Comparison of ENCODE assay signal across 27 cellular contexts in the genomic region with DNA sequence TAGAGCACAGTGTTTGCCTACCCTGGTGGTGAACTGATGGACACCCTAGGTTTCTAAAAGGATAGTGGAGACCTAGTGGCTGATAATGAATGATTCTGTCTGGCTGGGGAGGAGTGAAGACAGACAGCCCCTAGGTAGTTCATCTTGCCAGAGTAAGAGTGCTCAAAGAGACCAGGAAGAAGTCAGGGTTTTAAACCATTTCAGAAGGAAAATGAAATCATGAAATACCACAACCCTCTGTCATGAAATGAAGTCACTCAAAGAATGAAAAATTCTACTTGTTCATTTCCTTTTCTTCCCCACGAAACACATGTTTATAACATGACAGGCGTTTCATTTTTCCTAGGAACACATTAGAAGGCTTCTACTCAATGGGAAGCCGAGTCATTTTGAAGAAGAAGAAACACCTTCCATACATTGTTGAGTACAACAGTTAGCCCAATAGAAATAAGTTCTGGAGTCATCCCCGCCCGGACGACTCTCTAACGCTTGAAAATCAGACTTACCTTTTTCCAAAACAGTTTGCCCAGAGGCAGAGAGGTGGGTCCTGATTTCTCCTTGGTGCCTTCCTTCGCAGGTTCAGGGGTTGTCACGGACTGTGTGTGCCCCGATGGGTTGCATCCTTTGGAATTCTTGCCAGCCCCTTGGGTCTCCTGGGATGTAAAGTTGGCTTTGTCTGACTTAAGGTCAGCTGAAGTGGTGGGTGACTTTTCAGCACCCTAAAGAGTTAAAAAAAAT.
A peak's percentile ranks its signal among the peaks of the same experiment; 100 is the strongest.
DNase-seq lines count a peak whose midpoint lies in the region; TF ChIP-seq lines count a peak whose summit lies in the region.
"Had no signal": no experiment of that assay in that cellular context is flagged by ENCODE, and none has a peak within 500 bp of the region (broad histone marks: within the 10 kb centered on the region; RNA-seq: fewer than 3 reads in every experiment).

No MANE protein-coding gene starts in this region.

- H3K4me3 ChIP-seq in dorsolateral prefrontal cortex = no peak overlapping the region
- H3K4me3 ChIP-seq in osteoblast (ENCODE audit: insufficient read depth, low read length) = peak overlapping the region; percentile 8
- H3K4me3 ChIP-seq: SJCRH30 had no signal

- H2BK20ac ChIP-seq in H9 (ENCODE audit: low read depth, low read length, poor library complexity, severe bottlenecking) = no peak overlapping the region

- H2AK5ac ChIP-seq in H9 (ENCODE audit: insufficient read length, low read length) = no peak overlapping the region

- no peaks in the 10 kb centered on the region for H4K20me1 ChIP-seq in H9 (ENCODE audit: control insufficient read depth, insufficient read depth, insufficient read length)
- no peaks in the 10 kb centered on the region for H4K20me1 ChIP-seq in osteoblast (ENCODE audit: insufficient read depth, low read length)

- no peak overlapping the region for H3K4me3 Mint-ChIP-seq in H9
- H3K4me3 Mint-ChIP-seq: B cell had no signal

- H2BK5ac ChIP-seq in H9 (ENCODE audit: insufficient read length, low read length) = no peak overlapping the region

- H2BK120ac ChIP-seq in H9 (ENCODE audit: low read depth, low read length, poor library complexity, severe bottlenecking) = no peak overlapping the region

- no peak overlapping the region for H3K4ac ChIP-seq in H9 (ENCODE audit: low read depth, low read length)

- no peaks in the 10 kb centered on the region for H3K79me1 ChIP-seq in H9 (ENCODE audit: insufficient read depth, low read depth, low read length, poor library complexity, severe bottlenecking)

- no peak overlapping the region for H3K56ac ChIP-seq in H9 (ENCODE audit: insufficient read length, low read depth, low read length)

- no peaks in the 10 kb centered on the region for H3K23me2 ChIP-seq in H9 (ENCODE audit: insufficient read length, low read depth, low read length, poor library complexity, severe bottlenecking)

- no peak overlapping the region; a peak in 1 of 7 replicates for H3K27ac Mint-ChIP-seq in H9
- H3K27ac Mint-ChIP-seq: B cell had no signal

- H3K36me3 Mint-ChIP-seq in H9 (ENCODE audit: insufficient read depth in 1 of 3, low read depth in 3 of 3) = no peaks in the 10 kb centered on the region
- H3K36me3 Mint-ChIP-seq: activated naive CD4-positive, alpha-beta T cell treated with anti-CD3 and anti-CD28 coated beads, Interleukin-2, amount 50 U/mL, for 72 hours; naive B cell had no signal

- H3K4me1 ChIP-seq in H9 (ENCODE audit: insufficient read depth, low read length) (no peaks in the 10 kb centered on the region), osteoblast (ENCODE audit: insufficient read depth, low read length) (peaks cover 13% of the 10 kb centered on the region)
- H3K4me1 ChIP-seq: SJCRH30 had no signal

- H3K9me3 ChIP-seq in H9 (ENCODE audit: control insufficient read depth, low read depth, low read length) (no peaks in the 10 kb centered on the region), osteoblast (ENCODE audit: low read depth, low read length) (no peaks in the 10 kb centered on the region)
- H3K9me3 ChIP-seq: neutrophil had no signal

- H2AFZ ChIP-seq in H9 (ENCODE audit: low read length) (no peak overlapping the region), osteoblast (ENCODE audit: low read length) (peak overlapping the region; percentile 27)

- H3K27ac ChIP-seq in H9 (ENCODE audit: insufficient read length, low read depth, low read length) = no peak overlapping the region
- H3K27ac ChIP-seq in dorsolateral prefrontal cortex = peak overlapping the region in 36 of 59 donors; percentile 1 to 71 (median 28)
- peak overlapping the region; percentile 58 for H3K27ac ChIP-seq in osteoblast (ENCODE audit: low read depth, low read length)
- H3K27ac ChIP-seq: epithelial cell of prostate, neutrophil, SJCRH30 had no signal

- no peak overlapping the region for H3T11ph ChIP-seq in H9 (ENCODE audit: low read length)

- H4K91ac ChIP-seq in H9 (ENCODE audit: insufficient read length, low read depth, low read length) = no peak overlapping the region

- H3K79me2 ChIP-seq in H9 (ENCODE audit: insufficient read depth, low read length) (no peaks in the 10 kb centered on the region), osteoblast (ENCODE audit: insufficient read depth, low read length) (no peaks in the 10 kb centered on the region)

- no peak overlapping the region for H3K18ac ChIP-seq in H9 (ENCODE audit: insufficient read length, low read depth, low read length)

- H3K4me2 ChIP-seq in H9 (ENCODE audit: insufficient read depth, insufficient read length, low read length) (no peak overlapping the region), osteoblast (ENCODE audit: insufficient read depth, low read length) (peak overlapping the region; percentile 57)

- H3K4me1 Mint-ChIP-seq in H9 = no peaks in the 10 kb centered on the region
- H3K4me1 Mint-ChIP-seq: B cell, naive B cell had no signal

- no CpG with 5 or more reads among the region's 10 CpGs for WGBS in H9 (ENCODE audit: extremely low coverage, insufficient read length, low lambda C conversion rate)

- no peaks in the 10 kb centered on the region for H3K36me3 ChIP-seq in osteoblast (ENCODE audit: insufficient read depth, low read length)
- H3K36me3 ChIP-seq: neutrophil, SJCRH30 had no signal

- H3K14ac ChIP-seq in H9 (ENCODE audit: insufficient read depth, low read length) = no peak overlapping the region

- no peak overlapping the region for H3K23ac ChIP-seq in H9 (ENCODE audit: insufficient read length, low read depth, low read length)

- DNase-seq in AG08395 (ENCODE audit: low spot score) (peak; percentile 35), H9 (no peak), dorsolateral prefrontal cortex (no peak), osteoblast (ENCODE audit: insufficient read length, low spot score, missing footprints) (no peak), mucosa of gallbladder (ENCODE audit: low spot score) (no peak), ecto neural progenitor cell (ENCODE audit: low spot score) (no peak), NOMO-1 treated with DMSO at 0.1 percent for 48 hours (lab: John Stamatoyannopoulos, UW; ENCODE audit: unreplicated experiment) (no peak), HuH-7 (ENCODE audit: low spot score) (no peak)
- DNase-seq: activated effector memory CD4-positive, alpha-beta T cell treated with Interleukin-2 at 50 U/mL for 16 hours; effector CD8-positive, alpha-beta T cell; GOT3; KG1; left ventricle myocardium superior; naive B cell; NCI-H1092 treated with DMSO at 0.1 percent for 48 hours; NCI-H187; NCI-H2171; NCI-H510A treated with DMSO at 0.1 percent for 48 hours; right cardiac atrium; RPMI8226; SJCRH30; substantia nigra; SW 1271 had no signal

- H3K27me3 Mint-ChIP-seq in H9 (ENCODE audit: low read depth) = no peaks in the 10 kb centered on the region

- intact Hi-C loops in dorsolateral prefrontal cortex (cut with DNase I) = no loop called here

- H3K9ac ChIP-seq in H9 (ENCODE audit: extremely low read depth, insufficient read length, low read length) = no peak overlapping the region

- peak overlapping the region; percentile 43 for H4K8ac ChIP-seq in H9 (replicated peaks; ENCODE audit: insufficient read length, low read depth, low read length)

- TF ChIP-seq CTCF in H9 (conservative IDR thresholded peaks at IDR 0.05) (no peak), dorsolateral prefrontal cortex (IDR thresholded peaks at IDR 0.05 in 54 of 56, conservative IDR thresholded peaks at IDR 0.05 in 2 of 56; ENCODE audit: low read depth in 1 of 56, partially characterized antibody in 56 of 56) (no peak), osteoblast (IDR thresholded peaks at IDR 0.05; ENCODE audit: extremely low read depth, low read depth, low read length) (no peak)

- H3K27me3 ChIP-seq in H9 (ENCODE audit: insufficient read depth, low read length) = no peaks in the 10 kb centered on the region
- H3K27me3 ChIP-seq in dorsolateral prefrontal cortex = no peaks in the 10 kb centered on the region
- H3K27me3 ChIP-seq in osteoblast (ENCODE audit: insufficient read depth, low read length) = no peaks in the 10 kb centered on the region

- no peak overlapping the region for H4K5ac ChIP-seq in H9 (ENCODE audit: insufficient read length, low read depth, low read length)

- H2BK12ac ChIP-seq in H9 (ENCODE audit: insufficient read length, low read depth, low read length) = no peak overlapping the region

- no peaks in the 10 kb centered on the region; a peak in 1 of 5 replicates for H3K9me3 Mint-ChIP-seq in H9
- H3K9me3 Mint-ChIP-seq: activated naive CD4-positive, alpha-beta T cell treated with anti-CD3 and anti-CD28 coated beads, Interleukin-2, amount 50 U/mL, for 72 hours; naive B cell had no signal

- H2BK15ac ChIP-seq in H9 (ENCODE audit: low read depth, low read length) = no peak overlapping the region
